In genomic region chr20:36092424-36093024, GRCh38 we compare ENCODE assay signal across 7 cellular contexts.
DNase-seq lines count a peak whose midpoint lies in the region; ATAC-seq, FAIRE-seq and TF ChIP-seq lines count a peak whose summit lies in the region.

No MANE protein-coding gene starts in this region.

- no peak overlapping the region for H2AFZ ChIP-seq in HepG2 (ENCODE audit: low read length)

- CTCF ChIA-PET in Panc1 (lab: Charles Lee): interaction anchor here (0.6 kb wide), 1 partner anchor 69 kb away, joined by 4 read pairs; no protein-coding TSS in a partner anchor
- CTCF ChIA-PET in HepG2 (lab: Yijun Ruan, JAX; ENCODE audit: low intra/inter-chr PET ratio, low total read pairs): no interaction called here

- H4K20me1 ChIP-seq in HepG2 (ENCODE audit: insufficient read depth, low read length): no peaks in the 10 kb centered on the region

- H3K27ac ChIP-seq in Panc1 (ENCODE audit: low read length): no peak overlapping the region
- peak overlapping the region; percentile 52 for H3K27ac ChIP-seq in caudate nucleus (ENCODE audit: low read depth, low read length)
- no peak overlapping the region for H3K27ac ChIP-seq in HepG2 (ENCODE audit: extremely low read length, insufficient read depth, low read length)
- H3K27ac ChIP-seq in suprapubic skin: peak overlapping the region; percentile 83

- intact Hi-C loops in Panc1 (cut with micrococcal nuclease; ENCODE audit: unreplicated experiment) (no loop called here), HepG2 (cut with micrococcal nuclease; ENCODE audit: unreplicated experiment) (no loop called here)

- in situ Hi-C loops in Panc1 (cut with HindIII; ENCODE audit: low pct_unique_long_range_greater_than_20kb, low sequenced_read_pairs) (no loop called here), HepG2 (cut with HindIII; ENCODE audit: extremely low pct_ligation_motif_present, low pct_unique_long_range_greater_than_20kb) (no loop called here)

- no peak for TF ChIP-seq EP300 in HepG2 (IDR thresholded peaks at IDR 0.05; ENCODE audit: low read depth in 2 of 2, low read length in 2 of 2)
- no peak for TF ChIP-seq EP300 in HepG2 (CRISPR knock-in tag; IDR thresholded peaks at IDR 0.05; ENCODE audit: borderline replicate concordance)
- TF ChIP-seq EP300 in suprapubic skin (IDR thresholded peaks at IDR 0.05): no peak

- FAIRE-seq in HepG2 (lab: Jason Lieb, UNC): no peak

- ATAC-seq in Panc1 (peak; percentile 80), HepG2 (peak; percentile 85)

- DNase-seq in Panc1 (ENCODE audit: low read depth, low spot score): no peak
- peak in 15 of 61 donors; percentile 9 to 56 (median 32) for DNase-seq in caudate nucleus (lab: John Stamatoyannopoulos, UW)
- no peak for DNase-seq in HepG2 (ENCODE audit: low spot score)
- no peak for DNase-seq in suprapubic skin (ENCODE audit: low spot score in 2 of 2)
- no peak for DNase-seq in globus pallidus (ENCODE audit: low spot score)
- DNase-seq in NCI-H1436 (lab: John Stamatoyannopoulos, UW): no peak

- TF ChIP-seq POLR2A in HepG2 (IDR thresholded peaks at IDR 0.05; ENCODE audit: insufficient read depth in 1 of 2, low read depth in 2 of 2, low read length in 2 of 2) (no peak), suprapubic skin (IDR thresholded peaks at IDR 0.05) (no peak)

- H3K9ac ChIP-seq in HepG2 (ENCODE audit: insufficient read depth, low read depth, low read length): no peak overlapping the region

- BruUV-seq in Panc1 (replicated peaks; lab: Mats Ljungman, UMichigan): no TSS peak
- BruUV-seq in HepG2 (replicated peaks; lab: Mats Ljungman, UMichigan): no TSS peak

- no peak for TF ChIP-seq RAD21 in HepG2 (CRISPR knock-in tag; IDR thresholded peaks at IDR 0.05)

- H3K4me3 ChIP-seq in GM12875 (ENCODE audit: low read depth, low read length) (peak overlapping the region; percentile 43), Panc1 (ENCODE audit: low read depth in 2 of 2, low read length in 2 of 2) (peak overlapping the region; percentile 56 to 59), HepG2 (replicated peaks in 1 of 3; ENCODE audit: insufficient read depth in 1 of 3, low read depth in 2 of 3, low read length in 3 of 3) (peak overlapping the region; percentile 49 to 78 (median 51)), suprapubic skin (peak overlapping the region; percentile 80)

- H3K4me1 ChIP-seq in Panc1 (ENCODE audit: control insufficient read depth, insufficient read depth, low read length) (no peaks in the 10 kb centered on the region; the same call in 1 of the 2 replicates), HepG2 (ENCODE audit: insufficient read depth, low read length) (peaks cover 12% of the 10 kb centered on the region), suprapubic skin (peaks cover 43% of the 10 kb centered on the region)

- peak overlapping the region; percentile 84 for H3K4me2 ChIP-seq in HepG2 (ENCODE audit: low read depth, low read length)

- H3K36me3 ChIP-seq in Panc1 (ENCODE audit: control insufficient read depth, insufficient read depth, low read length): no peaks in the 10 kb centered on the region; the same call in 1 of the 2 replicates
- H3K36me3 ChIP-seq in HepG2 (replicated peaks in 1 of 2; ENCODE audit: control insufficient read depth in 1 of 2, insufficient read depth in 2 of 2, low read length in 2 of 2): no peaks in the 10 kb centered on the region
- no peaks in the 10 kb centered on the region for H3K36me3 ChIP-seq in suprapubic skin

- 1% methylated on average over 31 of the region's 85 CpGs for WGBS in HepG2 (ENCODE audit: low lambda C conversion rate)
- WGBS in suprapubic skin: 0% methylated on average over 24 of the region's 85 CpGs

- H3K9me3 ChIP-seq in Panc1 (ENCODE audit: control insufficient read depth, insufficient read depth, low read depth, low read length): no peaks in the 10 kb centered on the region
- no peaks in the 10 kb centered on the region for H3K9me3 ChIP-seq in HepG2 (ENCODE audit: low read length)
- H3K9me3 ChIP-seq in suprapubic skin: no peaks in the 10 kb centered on the region

- no peaks in the 10 kb centered on the region for H3K79me2 ChIP-seq in HepG2 (ENCODE audit: insufficient read depth, low read length)

- no peak for TF ChIP-seq CTCF in GM12875 (IDR thresholded peaks at IDR 0.05; ENCODE audit: borderline replicate concordance, insufficient read depth, low read depth, low read length)
- TF ChIP-seq CTCF in Panc1 (IDR thresholded peaks at IDR 0.05): no peak
- no peak for TF ChIP-seq CTCF in HepG2 (CRISPR knock-in tag; IDR thresholded peaks at IDR 0.05)
- no peak for TF ChIP-seq CTCF in suprapubic skin (IDR thresholded peaks at IDR 0.05)

- peaks cover 7% of the 10 kb centered on the region for H3K27me3 ChIP-seq in Panc1 (ENCODE audit: control insufficient read depth, insufficient read depth, low read length)
- peaks cover 20 to 68% of the 10 kb centered on the region in 2 experiments for H3K27me3 ChIP-seq in HepG2 (ENCODE audit: control insufficient read depth in 1 of 2, insufficient read depth in 2 of 2, low read length in 2 of 2)
- peaks cover 3% of the 10 kb centered on the region for H3K27me3 ChIP-seq in suprapubic skin

- POLR2A ChIA-PET in Panc1 (lab: Charles Lee) (interaction anchor here (0.7 kb wide), 1 partner anchor 25 kb away, joined by 3 read pairs; no protein-coding TSS in a partner anchor), HepG2 (lab: Yijun Ruan, JAX) (no interaction called here)

TF ChIP-seq in HepG2, 621 proteins besides CTCF, POLR2A, EP300 and RAD21 (continues in another document):
- TF ChIP-seq FOSL1 (CRISPR knock-in tag; IDR thresholded peaks at IDR 0.05; ENCODE audit: borderline replicate concordance) (no peak), ELF3 (CRISPR knock-in tag; IDR thresholded peaks at IDR 0.05) (no peak), ZNF782 (CRISPR knock-in tag; IDR thresholded peaks at IDR 0.05; ENCODE audit: borderline replicate concordance) (no peak), SNRNP70 (IDR thresholded peaks at IDR 0.05; ENCODE audit: low read depth, low read length) (no peak), NFE2L1 (CRISPR knock-in tag; IDR thresholded peaks at IDR 0.05; ENCODE audit: borderline replicate concordance) (no peak), PITX1 (CRISPR knock-in tag; IDR thresholded peaks at IDR 0.05) (no peak), ZNF790 (CRISPR knock-in tag; IDR thresholded peaks at IDR 0.05; ENCODE audit: borderline replicate concordance) (no peak), KLF6 (CRISPR knock-in tag; IDR thresholded peaks at IDR 0.05) (no peak), ZNF251 (CRISPR knock-in tag; IDR thresholded peaks at IDR 0.05) (no peak), NR2C2 (CRISPR knock-in tag; IDR thresholded peaks at IDR 0.05; ENCODE audit: borderline replicate concordance) (no peak), CENPT (CRISPR knock-in tag; IDR thresholded peaks at IDR 0.05; ENCODE audit: low read depth) (no peak), SOX5 (CRISPR knock-in tag; IDR thresholded peaks at IDR 0.05; ENCODE audit: borderline replicate concordance) (no peak), ZNF577 (CRISPR knock-in tag; IDR thresholded peaks at IDR 0.05; ENCODE audit: borderline replicate concordance, low read depth) (no peak), ZNF589 (CRISPR knock-in tag; conservative IDR thresholded peaks at IDR 0.05) (no peak), NRL (CRISPR knock-in tag; IDR thresholded peaks at IDR 0.05; ENCODE audit: borderline replicate concordance) (no peak), RFXAP (CRISPR knock-in tag; IDR thresholded peaks at IDR 0.05; ENCODE audit: borderline replicate concordance) (no peak), CAMTA2 (CRISPR knock-in tag; IDR thresholded peaks at IDR 0.05; ENCODE audit: borderline replicate concordance) (no peak), CENPX (CRISPR knock-in tag; IDR thresholded peaks at IDR 0.05) (no peak), MBNL3 (CRISPR knock-in tag; conservative IDR thresholded peaks at IDR 0.05) (no peak), KMT2A (CRISPR knock-in tag; IDR thresholded peaks at IDR 0.05) (no peak), TARDBP (CRISPR knock-in tag; IDR thresholded peaks at IDR 0.05) (no peak), ZNF101 (CRISPR knock-in tag; IDR thresholded peaks at IDR 0.05; ENCODE audit: borderline replicate concordance, low read depth) (no peak), MEIS2 (CRISPR knock-in tag; IDR thresholded peaks at IDR 0.05) (0 out of 2 replicates have a peak, but pooled peaks have one; percentile 31)
- TF ChIP-seq, protein P1, sequence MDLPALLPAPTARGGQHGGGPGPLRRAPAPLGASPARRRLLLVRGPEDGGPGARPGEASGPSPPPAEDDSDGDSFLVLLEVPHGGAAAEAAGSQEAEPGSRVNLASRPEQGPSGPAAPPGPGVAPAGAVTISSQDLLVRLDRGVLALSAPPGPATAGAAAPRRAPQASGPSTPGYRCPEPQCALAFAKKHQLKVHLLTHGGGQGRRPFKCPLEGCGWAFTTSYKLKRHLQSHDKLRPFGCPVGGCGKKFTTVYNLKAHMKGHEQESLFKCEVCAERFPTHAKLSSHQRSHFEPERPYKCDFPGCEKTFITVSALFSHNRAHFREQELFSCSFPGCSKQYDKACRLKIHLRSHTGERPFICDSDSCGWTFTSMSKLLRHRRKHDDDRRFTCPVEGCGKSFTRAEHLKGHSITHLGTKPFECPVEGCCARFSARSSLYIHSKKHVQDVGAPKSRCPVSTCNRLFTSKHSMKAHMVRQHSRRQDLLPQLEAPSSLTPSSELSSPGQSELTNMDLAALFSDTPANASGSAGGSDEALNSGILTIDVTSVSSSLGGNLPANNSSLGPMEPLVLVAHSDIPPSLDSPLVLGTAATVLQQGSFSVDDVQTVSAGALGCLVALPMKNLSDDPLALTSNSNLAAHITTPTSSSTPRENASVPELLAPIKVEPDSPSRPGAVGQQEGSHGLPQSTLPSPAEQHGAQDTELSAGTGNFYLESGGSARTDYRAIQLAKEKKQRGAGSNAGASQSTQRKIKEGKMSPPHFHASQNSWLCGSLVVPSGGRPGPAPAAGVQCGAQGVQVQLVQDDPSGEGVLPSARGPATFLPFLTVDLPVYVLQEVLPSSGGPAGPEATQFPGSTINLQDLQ (CRISPR knock-in tag; IDR thresholded peaks at IDR 0.05): no peak
- TF ChIP-seq, protein P2, sequence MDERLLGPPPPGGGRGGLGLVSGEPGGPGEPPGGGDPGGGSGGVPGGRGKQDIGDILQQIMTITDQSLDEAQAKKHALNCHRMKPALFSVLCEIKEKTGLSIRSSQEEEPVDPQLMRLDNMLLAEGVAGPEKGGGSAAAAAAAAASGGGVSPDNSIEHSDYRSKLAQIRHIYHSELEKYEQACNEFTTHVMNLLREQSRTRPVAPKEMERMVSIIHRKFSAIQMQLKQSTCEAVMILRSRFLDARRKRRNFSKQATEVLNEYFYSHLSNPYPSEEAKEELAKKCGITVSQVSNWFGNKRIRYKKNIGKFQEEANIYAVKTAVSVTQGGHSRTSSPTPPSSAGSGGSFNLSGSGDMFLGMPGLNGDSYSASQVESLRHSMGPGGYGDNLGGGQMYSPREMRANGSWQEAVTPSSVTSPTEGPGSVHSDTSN (CRISPR knock-in tag; IDR thresholded peaks at IDR 0.05): no peak

Comparison
In these comparisons a context has a peak if more than half of its experiments do, and no peak if none do; other contexts are left out.
1. H3K27ac ChIP-seq: peak in caudate nucleus (single experiment) and suprapubic skin (single experiment); none in Panc1 (single experiment) and HepG2 (single experiment).
2. Peak in every context shown above with its lines, with median percentiles within 50 percentile points of each other: H3K4me3 ChIP-seq.